In genomic region chr6:89662659-89663223, GRCh38 we compare ENCODE assay signal across 13 cellular contexts.
"Had no signal": no experiment of that assay in that cellular context is flagged by ENCODE, and none has a peak within 500 bp of the region (broad histone marks: within the 10 kb centered on the region; RNA-seq: fewer than 3 reads in every experiment).

No MANE protein-coding gene starts in this region.

- H3K9me3 ChIP-seq: esophagus muscularis mucosa, left ventricle myocardium inferior had no signal

- H3K27ac Mint-ChIP-seq: activated naive CD4-positive, alpha-beta T cell treated with anti-CD3 and anti-CD28 coated beads, Interleukin-2, amount 50 U/mL, for 24 hours; natural killer cell treated with Interleukin-12 subunit alpha and Interleukin-12 subunit beta and Interleukin-15 and Interleukin-18, amount 100 ng/mL, for 72 hours had no signal

- ATAC-seq: natural killer cell treated with Interleukin-12 subunit alpha and Interleukin-12 subunit beta and Interleukin-15 and Interleukin-18, amount 100 ng/mL, for 72 hours; SK-N-SH treated with all-trans-retinoic acid at 6 μM for 48 hours had no signal

- H3K27me3 ChIP-seq: esophagus muscularis mucosa had no signal

- H3K4me1 ChIP-seq: esophagus muscularis mucosa had no signal

- H3K9me3 Mint-ChIP-seq: activated naive CD4-positive, alpha-beta T cell treated with anti-CD3 and anti-CD28 coated beads, Interleukin-2, amount 50 U/mL, for 24 hours; natural killer cell treated with Interleukin-12 subunit alpha and Interleukin-12 subunit beta and Interleukin-15 and Interleukin-18, amount 100 ng/mL, for 72 hours had no signal

- H3K27ac ChIP-seq: esophagus muscularis mucosa, left ventricle myocardium inferior had no signal

- H3K4me3 ChIP-seq: esophagus muscularis mucosa, left ventricle myocardium inferior had no signal

- H3K4me3 Mint-ChIP-seq: activated naive CD4-positive, alpha-beta T cell treated with anti-CD3 and anti-CD28 coated beads, Interleukin-2, amount 50 U/mL, for 24 hours; natural killer cell treated with Interleukin-12 subunit alpha and Interleukin-12 subunit beta and Interleukin-15 and Interleukin-18, amount 100 ng/mL, for 72 hours had no signal

- DNase-seq: activated CD4-positive, alpha-beta T cell treated with anti-CD3 and anti-CD28 coated beads for 1 hour; activated CD8-positive, alpha-beta memory T cell treated with anti-CD3 and anti-CD28 coated beads, Interleukin-2, amount 50 U/mL, for 48 hours; amniotic stem cell; caudate nucleus; hypothalamus; kidney; left ventricle myocardium inferior; posterior cingulate gyrus; right cardiac atrium had no signal

- H3K27me3 Mint-ChIP-seq: activated naive CD4-positive, alpha-beta T cell treated with anti-CD3 and anti-CD28 coated beads, Interleukin-2, amount 50 U/mL, for 24 hours; natural killer cell treated with Interleukin-12 subunit alpha and Interleukin-12 subunit beta and Interleukin-15 and Interleukin-18, amount 100 ng/mL, for 72 hours had no signal

- H3K4me1 Mint-ChIP-seq: activated naive CD4-positive, alpha-beta T cell treated with anti-CD3 and anti-CD28 coated beads, Interleukin-2, amount 50 U/mL, for 24 hours had no signal
